ENCODE assay signal across 8 cellular contexts in the genomic region with DNA sequence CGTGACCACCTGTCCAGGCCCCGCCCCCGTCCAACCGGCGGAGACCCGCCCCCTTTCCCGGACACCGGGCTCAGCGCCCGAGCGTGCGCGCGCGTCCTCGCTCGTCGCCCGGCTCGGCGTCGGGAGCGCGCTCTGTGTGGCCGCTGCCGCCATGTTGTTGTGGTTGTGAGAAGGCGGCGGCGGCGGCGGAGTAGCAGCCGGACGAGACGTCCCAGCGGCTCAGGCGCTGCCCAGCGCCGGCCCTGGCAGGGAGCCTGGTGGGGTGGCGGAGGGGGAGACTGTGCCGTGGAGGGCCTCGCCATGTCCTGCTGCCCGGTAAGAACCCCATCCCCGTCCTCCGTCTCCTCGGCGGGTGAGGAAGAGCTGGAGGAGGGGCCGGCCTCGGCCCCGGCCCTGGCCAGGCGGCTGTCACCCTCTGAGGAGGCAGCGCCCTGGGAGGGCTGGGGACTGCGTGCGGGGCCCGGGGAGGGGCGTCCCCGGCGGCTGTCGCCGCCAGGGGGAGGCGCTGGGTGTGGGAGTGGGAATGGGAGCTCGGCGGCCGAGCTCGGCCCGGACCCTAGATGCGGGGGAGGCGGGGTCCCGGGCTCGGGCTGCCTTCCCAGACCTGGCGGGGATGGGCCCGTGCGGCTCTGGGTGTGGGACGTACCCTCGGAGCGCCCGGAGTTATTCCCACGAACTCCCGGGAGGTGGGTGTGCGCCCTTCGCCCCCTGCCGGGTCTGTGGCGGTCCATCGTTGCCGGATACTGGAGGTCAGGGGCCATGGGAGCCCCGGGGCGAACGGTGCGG. TPM values are rescaled to one million over a fixed set of nuclear protein-coding genes. Genes with fewer than 3 reads are reported as not detected.
DNase-seq lines count a peak whose midpoint lies in the region; ATAC-seq and TF ChIP-seq lines count a peak whose summit lies in the region.

A gene (plus strand): TSS at position 130 of the 786 bp plus-strand sequence. CDS start 87,886 bp downstream, outside the sequence.

- H3K23me2 ChIP-seq in H9 (ENCODE audit: insufficient read length, low read depth, low read length, poor library complexity, severe bottlenecking): peaks cover 2% of the 10 kb centered on the region

- peaks cover 7% of the 10 kb centered on the region in 2 experiments; a peak in 3 of 4 replicates for H3K4me1 Mint-ChIP-seq in H9

- DNase-seq in G401 (ENCODE audit: low spot score) (peak; percentile 88), H9 (peak; percentile 95), MV-4-11 (lab: John Stamatoyannopoulos, UW) (peak; percentile 79), SW 1271 (lab: John Stamatoyannopoulos, UW) (peak; percentile 17 to 70), Right ventricle myocardium superior (peak; percentile 97), tibial artery (peak; percentile 92 to 95)
- DNase-seq in activated naive CD8-positive, alpha-beta T cell treated with anti-CD3 and anti-CD28 coated beads, Interleukin-2, amount 50 U/mL, for 16 hours (ENCODE audit: low read depth, low spot score): peak; percentile 85

- H3K36me3 ChIP-seq in parathyroid adenoma (ENCODE audit: control insufficient read depth, insufficient read depth, low read length): no peaks in the 10 kb centered on the region
- no peaks in the 10 kb centered on the region for H3K36me3 ChIP-seq in tibial artery

- H3K79me2 ChIP-seq in H9 (ENCODE audit: insufficient read depth, low read length) (peaks cover 5% of the 10 kb centered on the region; the same call in 1 of the 2 replicates), parathyroid adenoma (peaks cover 10% of the 10 kb centered on the region)

- H3K27me3 Mint-ChIP-seq in H9 (ENCODE audit: low read depth): peaks cover 2% of the 10 kb centered on the region; the same call in 1 of the 2 replicates

- no peak within 1 kb of the TSS for H3T11ph ChIP-seq in H9 (ENCODE audit: low read length)

- H3K23ac ChIP-seq in H9 (ENCODE audit: insufficient read length, low read depth, low read length): no peak within 1 kb of the TSS

- no peak within 1 kb of the TSS for H2BK5ac ChIP-seq in H9 (ENCODE audit: insufficient read length, low read length)

- H3K9me3 ChIP-seq in H9 (ENCODE audit: control insufficient read depth, low read depth, low read length) (no peaks in the 10 kb centered on the region), parathyroid adenoma (ENCODE audit: control insufficient read depth, low read length) (no peaks in the 10 kb centered on the region), tibial artery (no peaks in the 10 kb centered on the region)

- no peaks in the 10 kb centered on the region for H3K27me3 ChIP-seq in H9 (ENCODE audit: insufficient read depth, low read length)
- H3K27me3 ChIP-seq in parathyroid adenoma (ENCODE audit: control insufficient read depth, insufficient read depth, low read length): no peaks in the 10 kb centered on the region
- H3K27me3 ChIP-seq in tibial artery: no peaks in the 10 kb centered on the region

- H2BK120ac ChIP-seq in H9 (ENCODE audit: low read depth, low read length, poor library complexity, severe bottlenecking): no peak within 1 kb of the TSS

- H3K4me2 ChIP-seq in H9 (ENCODE audit: insufficient read depth, insufficient read length, low read length): peak within 1 kb of the TSS; percentile 85
- H3K4me2 ChIP-seq in parathyroid adenoma (ENCODE audit: low read length): peak within 1 kb of the TSS; percentile 81

- H2BK12ac ChIP-seq in H9 (ENCODE audit: insufficient read length, low read depth, low read length): no peak within 1 kb of the TSS

- ATAC-seq in Right ventricle myocardium superior (ENCODE audit: poor library complexity): peak; percentile 93

- WGBS in H9 (ENCODE audit: extremely low coverage, insufficient read length, low lambda C conversion rate): no CpG with 5 or more reads among the region's 88 CpGs

- no peak within 1 kb of the TSS for H4K5ac ChIP-seq in H9 (ENCODE audit: insufficient read length, low read depth, low read length)

- H3K56ac ChIP-seq in H9 (ENCODE audit: insufficient read length, low read depth, low read length): no peak within 1 kb of the TSS

- H2AFZ ChIP-seq in H9 (ENCODE audit: low read length): no peak within 1 kb of the TSS
- H2AFZ ChIP-seq in parathyroid adenoma: peak within 1 kb of the TSS; percentile 93

- TF ChIP-seq CTCF in H9 (conservative IDR thresholded peaks at IDR 0.05) (peak; percentile 51), parathyroid adenoma (IDR thresholded peaks at IDR 0.05) (peak; percentile 33), tibial artery (IDR thresholded peaks at IDR 0.05) (peak; percentile 43 to 48)

- no peak within 1 kb of the TSS for H2BK20ac ChIP-seq in H9 (ENCODE audit: low read depth, low read length, poor library complexity, severe bottlenecking)

- H3K27ac ChIP-seq in H9 (ENCODE audit: insufficient read length, low read depth, low read length) (no peak within 1 kb of the TSS), parathyroid adenoma (peak within 1 kb of the TSS; percentile 85), tibial artery (peak within 1 kb of the TSS; percentile 87 to 97)

- no peak within 1 kb of the TSS for H3K4ac ChIP-seq in H9 (ENCODE audit: low read depth, low read length)

- intact Hi-C loops in Right ventricle myocardium superior (cut with DNase I) (no loop called here), tibial artery (cut with DNase I; ENCODE audit: low total_unique reads) (loop anchor here (10.0 kb wide), 1 partner anchor 122 kb away; no protein-coding TSS in a partner anchor)

- peak within 1 kb of the TSS in 2 of 3 experiments; percentile 71 to 73; a peak in 3 of 7 replicates for H3K27ac Mint-ChIP-seq in H9

- H2BK15ac ChIP-seq in H9 (ENCODE audit: low read depth, low read length): no peak within 1 kb of the TSS

- H3K18ac ChIP-seq in H9 (ENCODE audit: insufficient read length, low read depth, low read length): peak within 1 kb of the TSS; percentile 98

- peak within 1 kb of the TSS; percentile 91; the same call in 1 of the 2 replicates for H3K14ac ChIP-seq in H9 (ENCODE audit: insufficient read depth, low read length)

- no peaks in the 10 kb centered on the region for H3K79me1 ChIP-seq in H9 (ENCODE audit: insufficient read depth, low read depth, low read length, poor library complexity, severe bottlenecking)

- H2AK5ac ChIP-seq in H9 (ENCODE audit: insufficient read length, low read length): no peak within 1 kb of the TSS

- in situ Hi-C loops in G401 (cut with HindIII; ENCODE audit: low sequenced_read_pairs): no loop called here

- no peak within 1 kb of the TSS for H4K8ac ChIP-seq in H9 (replicated peaks; ENCODE audit: insufficient read length, low read depth, low read length)

- H3K9ac ChIP-seq in H9 (ENCODE audit: extremely low read depth, insufficient read length, low read length): peak within 1 kb of the TSS; percentile 90
- no peak within 1 kb of the TSS for H3K9ac ChIP-seq in parathyroid adenoma

- no peaks in the 10 kb centered on the region for H3K4me1 ChIP-seq in H9 (ENCODE audit: insufficient read depth, low read length)
- no peaks in the 10 kb centered on the region for H3K4me1 ChIP-seq in parathyroid adenoma
- H3K4me1 ChIP-seq in tibial artery: peaks cover 0 to 44% (median 19%) of the 10 kb centered on the region in 4 donors

- H3K36me3 Mint-ChIP-seq in H9 (ENCODE audit: insufficient read depth in 1 of 3, low read depth in 3 of 3): no peaks in the 10 kb centered on the region

- peak within 1 kb of the TSS; percentile 85 to 94 for H3K4me3 Mint-ChIP-seq in H9

- no peaks in the 10 kb centered on the region for H3K9me3 Mint-ChIP-seq in H9

- H3K4me3 ChIP-seq in parathyroid adenoma (ENCODE audit: low read depth, low read length) (peak within 1 kb of the TSS; percentile 95), tibial artery (peak within 1 kb of the TSS; percentile 65 to 96)

- no peaks in the 10 kb centered on the region for H4K20me1 ChIP-seq in H9 (ENCODE audit: control insufficient read depth, insufficient read depth, insufficient read length)

- no peak within 1 kb of the TSS for H4K91ac ChIP-seq in H9 (ENCODE audit: insufficient read length, low read depth, low read length)

RNA-seq across cellular contexts. Expression of the gene that starts here (rescaled TPM):
- 23.9 and 25.9 TPM in 2 replicates for total RNA-seq in G401 (2014; rRNA removed; shearing (Covaris generic))
- total RNA-seq in H9 (2021) (18.9 and 19.8 TPM in 2 replicates), Right ventricle myocardium superior (29.9 TPM)

Comparison
In these comparisons a context has a peak if more than half of its experiments do, and no peak if none do; other contexts are left out.
1. DNase-seq: peak in every context shown above with its lines; median percentile 97 in Right ventricle myocardium superior; 95 in H9; 94 in tibial artery; 88 in G401; 85 in activated naive CD8-positive, alpha-beta T cell treated with anti-CD3 and anti-CD28 coated beads, Interleukin-2, amount 50 U/mL, for 16 hours; 79 in MV-4-11; 44 in SW 1271.